In genomic region chr3:70180664-70181063, GRCh38 we compare ENCODE assay signal across 23 cellular contexts.
DNase-seq lines count a peak whose midpoint lies in the region; ATAC-seq and TF ChIP-seq lines count a peak whose summit lies in the region.
"Had no signal": no experiment of that assay in that cellular context is flagged by ENCODE, and none has a peak within 500 bp of the region (broad histone marks: within the 10 kb centered on the region; RNA-seq: fewer than 3 reads in every experiment).

No MANE protein-coding gene starts in this region.

- POLR2A ChIA-PET in activated B cell treated with CpG ODN at 0.5 μM for 24 hours (lab: Charles Lee), result no interaction called here

- H3K27me3 ChIP-seq in brain microvascular endothelial cell (replicated peaks), result no peaks in the 10 kb centered on the region
- H3K27me3 ChIP-seq: body of pancreas had no signal

- CTCF ChIA-PET in activated B cell treated with CpG ODN at 0.5 μM for 24 hours (lab: Charles Lee), result no interaction called here

- no peaks in the 10 kb centered on the region for H3K36me3 ChIP-seq in brain microvascular endothelial cell (replicated peaks)
- H3K36me3 ChIP-seq: suprapubic skin had no signal

- H3K4me3 Mint-ChIP-seq in activated B cell treated with CpG ODN at 0.5 μM for 24 hours, result peak overlapping the region; percentile 3
- no peak overlapping the region for H3K4me3 Mint-ChIP-seq in activated naive CD8-positive, alpha-beta T cell treated with anti-CD3 and anti-CD28 coated beads for 36 hours
- H3K4me3 Mint-ChIP-seq: activated CD4-positive, alpha-beta T cell treated with anti-CD3 and anti-CD28 coated beads, Interleukin-2, amount 10 ng/mL, durations not matched to agents 24 days and 14 days; activated naive CD4-positive, alpha-beta T cell treated with anti-CD3 and anti-CD28 coated beads for 36 hours; CD4-positive, CD25-positive, alpha-beta regulatory T cell had no signal

- no peak overlapping the region for H3K4me3 ChIP-seq in brain microvascular endothelial cell (ENCODE audit: low read depth, low read length)
- H3K4me3 ChIP-seq: body of pancreas, coronary artery, GM23248, mucosa of descending colon, suprapubic skin had no signal

- TF ChIP-seq CTCF in GM13976 (IDR thresholded peaks at IDR 0.05; ENCODE audit: borderline replicate concordance, control extremely low read depth, extremely low read depth, insufficient read depth, missing control alignments), result no peak
- no peak for TF ChIP-seq CTCF in activated B cell treated with CpG ODN at 0.5 μM for 24 hours (IDR thresholded peaks at IDR 0.05)
- TF ChIP-seq CTCF in brain microvascular endothelial cell (IDR thresholded peaks at IDR 0.05; ENCODE audit: low read depth, low read length, missing control alignments), result no peak

- H3K4me1 Mint-ChIP-seq in activated B cell treated with CpG ODN at 0.5 μM for 24 hours, result peaks cover 25% of the 10 kb centered on the region
- peaks cover 2% of the 10 kb centered on the region for H3K4me1 Mint-ChIP-seq in activated naive CD8-positive, alpha-beta T cell treated with anti-CD3 and anti-CD28 coated beads for 36 hours
- H3K4me1 Mint-ChIP-seq: activated CD4-positive, alpha-beta T cell treated with anti-CD3 and anti-CD28 coated beads, Interleukin-2, amount 10 ng/mL, durations not matched to agents 24 days and 14 days; CD4-positive, CD25-positive, alpha-beta regulatory T cell had no signal

- in situ Hi-C loops in GM13976 (cut with MboI; ENCODE audit: low sequenced_read_pairs, unreplicated experiment) (no loop called here), brain microvascular endothelial cell (cut with HindIII; ENCODE audit: low pct_ligation_motif_present, low sequenced_read_pairs) (no loop called here)

- no peaks in the 10 kb centered on the region for H3K27me3 Mint-ChIP-seq in activated B cell treated with CpG ODN at 0.5 μM for 24 hours
- peaks cover 16% of the 10 kb centered on the region for H3K27me3 Mint-ChIP-seq in activated naive CD8-positive, alpha-beta T cell treated with anti-CD3 and anti-CD28 coated beads for 36 hours
- H3K27me3 Mint-ChIP-seq: activated CD4-positive, alpha-beta T cell treated with anti-CD3 and anti-CD28 coated beads, Interleukin-2, amount 10 ng/mL, durations not matched to agents 24 days and 14 days had no signal

- H3K27ac ChIP-seq in brain microvascular endothelial cell, result no peak overlapping the region
- H3K27ac ChIP-seq: body of pancreas, coronary artery, GM23248, suprapubic skin had no signal

- H3K36me3 Mint-ChIP-seq in activated B cell treated with CpG ODN at 0.5 μM for 24 hours (ENCODE audit: low read depth), result no peaks in the 10 kb centered on the region
- H3K36me3 Mint-ChIP-seq in activated naive CD8-positive, alpha-beta T cell treated with anti-CD3 and anti-CD28 coated beads for 36 hours, result no peaks in the 10 kb centered on the region
- H3K36me3 Mint-ChIP-seq: CD4-positive, CD25-positive, alpha-beta regulatory T cell had no signal

- intact Hi-C loops in activated B cell treated with CpG ODN at 0.5 μM for 24 hours (cut with micrococcal nuclease), result no loop called here
- intact Hi-C loops in left ventricle myocardium superior (cut with micrococcal nuclease), result no loop called here

- ATAC-seq in GM21423 (IDR thresholded peaks at IDR 0.05; ENCODE audit: unreplicated experiment) (peak; percentile 42), HG02885 (IDR thresholded peaks at IDR 0.05; ENCODE audit: poor library complexity, unreplicated experiment) (peak; percentile 68), activated B cell treated with CpG ODN at 0.5 μM for 24 hours (ENCODE audit: low read depth) (peak; percentile 50), left ventricle myocardium superior (no peak)
- ATAC-seq: body of pancreas, left colon, mucosa of descending colon, SK-N-SH treated with all-trans-retinoic acid at 6 μM for 48 hours had no signal

- no peaks in the 10 kb centered on the region for H3K9me3 Mint-ChIP-seq in activated B cell treated with CpG ODN at 0.5 μM for 24 hours
- H3K9me3 Mint-ChIP-seq in activated naive CD8-positive, alpha-beta T cell treated with anti-CD3 and anti-CD28 coated beads for 36 hours, result no peaks in the 10 kb centered on the region
- H3K9me3 Mint-ChIP-seq: activated CD4-positive, alpha-beta T cell treated with anti-CD3 and anti-CD28 coated beads, Interleukin-2, amount 10 ng/mL, durations not matched to agents 24 days and 14 days; activated naive CD4-positive, alpha-beta T cell treated with anti-CD3 and anti-CD28 coated beads for 36 hours had no signal

- H3K27ac Mint-ChIP-seq in activated B cell treated with CpG ODN at 0.5 μM for 24 hours, result peak overlapping the region; percentile 77
- no peak overlapping the region for H3K27ac Mint-ChIP-seq in activated naive CD8-positive, alpha-beta T cell treated with anti-CD3 and anti-CD28 coated beads for 36 hours
- H3K27ac Mint-ChIP-seq: activated CD4-positive, alpha-beta T cell treated with anti-CD3 and anti-CD28 coated beads, Interleukin-2, amount 10 ng/mL, durations not matched to agents 24 days and 14 days; activated naive CD4-positive, alpha-beta T cell treated with anti-CD3 and anti-CD28 coated beads for 36 hours; CD4-positive, CD25-positive, alpha-beta regulatory T cell had no signal

- DNase-seq in GM13976 (ENCODE audit: low spot score) (peak; percentile 25), activated B cell treated with CpG ODN at 0.5 μM for 24 hours (no peak), midbrain (lab: John Stamatoyannopoulos, UW) (no peak), brain microvascular endothelial cell (no peak), left ventricle myocardium superior (no peak)
- DNase-seq in activated naive CD8-positive, alpha-beta T cell treated with anti-CD3 and anti-CD28 coated beads for 36 hours, result no peak
- DNase-seq: activated CD4-positive, alpha-beta T cell treated with anti-CD3 and anti-CD28 coated beads, Interleukin-2, amount 10 ng/mL, durations not matched to agents 24 days and 14 days; activated naive CD4-positive, alpha-beta T cell treated with anti-CD3 and anti-CD28 coated beads for 36 hours; body of pancreas; CD4-positive, CD25-positive, alpha-beta regulatory T cell; DMS79 treated with DMSO at 0.1 percent for 48 hours; GM23248; left colon; mucosa of descending colon; NCI-H146; NCI-H510A treated with DMSO at 0.1 percent for 48 hours; nucleus accumbens; stimulated activated CD4-positive, alpha-beta T cell treated with anti-CD3 and anti-CD28 coated beads, Interleukin-2, amount 100 ng/mL, for 48 hours had no signal
